ENCODE assay signal across 8 cellular contexts in genomic region chr11:3854977-3855807, GRCh38. TPM values are rescaled to one million over a fixed set of nuclear protein-coding genes. Genes with fewer than 3 reads are reported as not detected.
DNase-seq lines count a peak whose midpoint lies in the region; ATAC-seq and TF ChIP-seq lines count a peak whose summit lies in the region.

STIM1 (plus strand) TSS chr11:3855664; CDS start chr11:3856271, 607 bp downstream.

- no peak within 1 kb of the TSS for H3K23ac ChIP-seq in trophoblast cell (ENCODE audit: low read length)

- in situ Hi-C loops in transverse colon (cut with MboI; ENCODE audit: low pct_ligation_motif_present in 1 of 4, low pct_unique_long_range_greater_than_20kb in 1 of 4, low sequenced_read_pairs in 3 of 4), result loop anchor here in 3 of 4 donors (5.0 to 25.0 kb wide), 4 partner anchors 107 to 220 kb away; no protein-coding TSS in a partner anchor

- TF ChIP-seq CTCF in GM12872 (IDR thresholded peaks at IDR 0.05; ENCODE audit: insufficient read depth, low read depth, low read length) (peak; percentile 89), SU-DHL-6 (IDR thresholded peaks at IDR 0.05; ENCODE audit: insufficient read depth, low read length, poor library complexity, severe bottlenecking) (peak; percentile 99), transverse colon (IDR thresholded peaks at IDR 0.05) (peak; percentile 96 to 100 (median 97))

- H2BK5ac ChIP-seq in trophoblast cell (ENCODE audit: low read depth, low read length, poor library complexity), result peak within 1 kb of the TSS; percentile 95

- no peak within 1 kb of the TSS for H2AK5ac ChIP-seq in trophoblast cell (ENCODE audit: low read length)

- peak; percentile 83 for TF ChIP-seq POLR2A in transverse colon (IDR thresholded peaks at IDR 0.05)

- H3K36me3 ChIP-seq in SU-DHL-6 (ENCODE audit: low read length) (no peaks in the 10 kb centered on the region), trophoblast cell (ENCODE audit: control insufficient read depth in 1 of 2, insufficient read depth in 2 of 2, low read length in 2 of 2) (no peaks in the 10 kb centered on the region), transverse colon (no peaks in the 10 kb centered on the region)

- peak within 1 kb of the TSS; percentile 78 for H3K18ac ChIP-seq in trophoblast cell (ENCODE audit: low read length)

- no peaks in the 10 kb centered on the region for H3K9me2 ChIP-seq in SU-DHL-6 (replicated peaks; ENCODE audit: insufficient read depth, low read length)

- WGBS in trophoblast cell (ENCODE audit: extremely low coverage, insufficient coverage, insufficient read length), result no CpG with 5 or more reads among the region's 87 CpGs
- 0% methylated on average over 32 of the region's 87 CpGs; no CpG with 5 or more reads in 1 of the 2 donors for WGBS in transverse colon (ENCODE audit: low coverage in 1 of 2), 2 donors

- H2BK12ac ChIP-seq in trophoblast cell (ENCODE audit: low read length), result peak within 1 kb of the TSS; percentile 54

- peak within 1 kb of the TSS; percentile 91 for H3K14ac ChIP-seq in trophoblast cell (ENCODE audit: low read length)

- peak within 1 kb of the TSS; percentile 93 for H3K27ac ChIP-seq in SU-DHL-6 (ENCODE audit: low read depth, low read length)
- peak within 1 kb of the TSS; percentile 80 for H3K27ac ChIP-seq in trophoblast cell (ENCODE audit: low read depth, low read length)
- peak within 1 kb of the TSS; percentile 98 to 100 (median 99) for H3K27ac ChIP-seq in transverse colon

- peak within 1 kb of the TSS; percentile 53 for H3K4ac ChIP-seq in trophoblast cell (ENCODE audit: low read depth, low read length)

- intact Hi-C loops in Right ventricle myocardium superior (cut with DNase I), result loop anchor here (10.0 kb wide), 1 partner anchor 90 kb away; no protein-coding TSS in a partner anchor
- intact Hi-C loops in transverse colon (cut with DNase I; ENCODE audit: low total_unique reads), result no loop called here

- H3K79me1 ChIP-seq in trophoblast cell (ENCODE audit: low read length), result peaks cover 8% of the 10 kb centered on the region

- peaks cover 14% of the 10 kb centered on the region for H3F3A ChIP-seq in SU-DHL-6 (ENCODE audit: insufficient read depth)

- H4K91ac ChIP-seq in trophoblast cell (ENCODE audit: low read depth, low read length), result peak within 1 kb of the TSS; percentile 84

- peak within 1 kb of the TSS; percentile 94 for H2AFZ ChIP-seq in SU-DHL-6 (ENCODE audit: low read depth, low read length, severe bottlenecking)
- peak within 1 kb of the TSS; percentile 85 for H2AFZ ChIP-seq in trophoblast cell (ENCODE audit: insufficient read depth, low read length, poor library complexity)

- H3K4me2 ChIP-seq in SU-DHL-6 (ENCODE audit: low read depth, low read length, poor library complexity, severe bottlenecking) (peak within 1 kb of the TSS; percentile 89), trophoblast cell (ENCODE audit: low read length) (peak within 1 kb of the TSS; percentile 94)

- no peak for TF ChIP-seq EP300 in transverse colon (IDR thresholded peaks at IDR 0.05; ENCODE audit: low read depth)

- peak; percentile 69 for ATAC-seq in HG02642 (IDR thresholded peaks at IDR 0.05; ENCODE audit: poor library complexity, unreplicated experiment)
- ATAC-seq in Right ventricle myocardium superior (ENCODE audit: poor library complexity), result peak; percentile 95

- H3K9me3 ChIP-seq in SU-DHL-6 (ENCODE audit: insufficient read depth, low read length) (no peaks in the 10 kb centered on the region), trophoblast cell (ENCODE audit: insufficient read depth, low read depth, low read length) (no peaks in the 10 kb centered on the region), transverse colon (no peaks in the 10 kb centered on the region)

- H3K4me1 ChIP-seq in trophoblast cell (ENCODE audit: control insufficient read depth in 1 of 2, insufficient read depth in 2 of 2, low read length in 2 of 2), result peaks cover 9 to 16% of the 10 kb centered on the region in 2 experiments
- peaks cover 29 to 52% (median 47%) of the 10 kb centered on the region in 4 donors for H3K4me1 ChIP-seq in transverse colon

- peak; percentile 92 for DNase-seq in NCI-H1105 (lab: John Stamatoyannopoulos, UW)
- DNase-seq in activated naive CD8-positive, alpha-beta T cell treated with anti-CD3 and anti-CD28 coated beads, Interleukin-2, amount 50 U/mL, for 16 hours (ENCODE audit: low read depth, low spot score), result peak; percentile 97
- peak; percentile 97 for DNase-seq in Right ventricle myocardium superior
- peak; percentile 95 to 99 for DNase-seq in trophoblast cell
- DNase-seq in transverse colon, result peak; percentile 96

- H3K79me2 ChIP-seq in SU-DHL-6 (ENCODE audit: insufficient read depth, low read length) (peaks cover 32% of the 10 kb centered on the region), trophoblast cell (ENCODE audit: control insufficient read depth, insufficient read depth, low read length, poor library complexity) (peaks cover 8% of the 10 kb centered on the region)

- no peaks in the 10 kb centered on the region for H3K27me3 ChIP-seq in SU-DHL-6 (ENCODE audit: low read length)
- H3K27me3 ChIP-seq in trophoblast cell (ENCODE audit: insufficient read depth, low read length), result no peaks in the 10 kb centered on the region
- no peaks in the 10 kb centered on the region for H3K27me3 ChIP-seq in transverse colon

- peak within 1 kb of the TSS; percentile 92 for H3K4me3 ChIP-seq in SU-DHL-6 (ENCODE audit: insufficient read depth, low read length, poor library complexity, severe bottlenecking)
- peak within 1 kb of the TSS; percentile 81 for H3K4me3 ChIP-seq in trophoblast cell (ENCODE audit: low read depth, low read length)
- peak within 1 kb of the TSS; percentile 75 to 93 (median 89) for H3K4me3 ChIP-seq in transverse colon

- H4K8ac ChIP-seq in trophoblast cell (ENCODE audit: low read depth, low read length), result peak within 1 kb of the TSS; percentile 88

- H2BK120ac ChIP-seq in trophoblast cell (ENCODE audit: insufficient read depth, low read length, poor library complexity), result peak within 1 kb of the TSS; percentile 93

- H4K20me1 ChIP-seq in SU-DHL-6 (ENCODE audit: low read depth, low read length), result no peaks in the 10 kb centered on the region; the same call in 1 of the 2 replicates

- H3K9ac ChIP-seq in SU-DHL-6 (ENCODE audit: low read length), result peak within 1 kb of the TSS; percentile 72
- peak within 1 kb of the TSS; percentile 77 for H3K9ac ChIP-seq in trophoblast cell (ENCODE audit: low read length)

- peak within 1 kb of the TSS; percentile 83 for H4K12ac ChIP-seq in trophoblast cell (ENCODE audit: low read depth, low read length)

RNA-seq across cellular contexts. Expression of gene STIM1, which starts in this region (rescaled TPM):
- total RNA-seq in Right ventricle myocardium superior (27.5 TPM), transverse colon (10 to 100 TPM; 41.2 to 79.3 (median 48.0) TPM)
- 17.6 and 18.0 TPM in 2 replicates for polyA plus RNA-seq in trophoblast cell (2013)

Comparison
In these comparisons a context has a peak if more than half of its experiments do, and no peak if none do; other contexts are left out.
1. Peak in every context shown above with its lines: DNase-seq, ATAC-seq, H3K4me3 ChIP-seq and H3K27ac ChIP-seq.